27 cellular contexts compared by ENCODE assay signal in the genomic region with DNA sequence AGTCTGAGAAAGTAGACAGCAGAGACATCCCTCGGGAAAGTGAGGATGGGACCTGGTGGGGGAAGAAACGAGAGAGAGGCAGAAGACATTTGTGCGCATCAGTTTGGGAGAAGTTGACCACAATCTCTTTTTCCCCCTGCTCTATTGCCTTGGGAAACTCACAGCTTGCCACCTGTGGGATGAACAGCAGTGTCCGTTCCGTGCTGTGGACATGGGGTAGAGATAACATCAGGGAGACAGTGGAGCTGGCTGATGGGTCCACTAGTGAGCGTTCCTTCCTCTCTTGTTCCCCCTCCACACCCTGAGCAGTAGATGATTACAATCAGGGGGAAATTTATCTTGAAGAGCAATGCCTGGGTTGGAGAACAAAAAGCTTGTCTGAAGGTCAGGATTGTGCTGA. TPM values are rescaled to one million over a fixed set of nuclear protein-coding genes. Genes with fewer than 3 reads are reported as not detected.
"Had no signal": no experiment of that assay in that cellular context is flagged by ENCODE, and none has a peak within 500 bp of the region (broad histone marks: within the 10 kb centered on the region; RNA-seq: fewer than 3 reads in every experiment).

No MANE protein-coding gene starts in this region.

- DNase-seq: naive thymus-derived CD8-positive, alpha-beta T cell; nephron progenitor cell; occipital lobe; ovary; psoas muscle; right lobe of liver; sigmoid colon; small intestine; stimulated activated CD4-positive, alpha-beta T cell treated with anti-CD3 and anti-CD28 coated beads, Interleukin-15, amount 100 ng/mL, for 24 hours; stimulated activated CD4-positive, alpha-beta T cell treated with anti-CD3 and anti-CD28 coated beads, Interleukin-2, amount 100 ng/mL, for 24 hours; stimulated activated CD4-positive, alpha-beta T cell treated with anti-CD3 and anti-CD28 coated beads, Interleukin-2, amount 100 ng/mL, for 48 hours; stimulated activated CD4-positive, alpha-beta T cell treated with anti-CD3 and anti-CD28 coated beads, Interleukin-4, amount 100 ng/mL, for 24 hours; stimulated activated naive CD4-positive, alpha-beta T cell; stimulated activated naive CD8-positive, alpha-beta T cell treated with anti-CD3 and anti-CD28 coated beads, Interleukin-15, amount 100 ng/mL, for 72 hours; stimulated activated naive CD8-positive, alpha-beta T cell treated with anti-CD3 and anti-CD28 coated beads, Interleukin-15, Interleukin-2, amounts not matched to agents 100 U/mL and 50 U/mL, for 24 hours; substantia nigra; testis; trophoblast cell; upper lobe of left lung had no signal

- H3K4me1 ChIP-seq: parathyroid adenoma, psoas muscle, right lobe of liver, sigmoid colon, suprapubic skin, testis, tibial nerve, upper lobe of left lung, vagina had no signal

- H3K27me3 ChIP-seq: ovary, right lobe of liver, testis, upper lobe of left lung, vagina had no signal

- H3K9ac ChIP-seq: parathyroid adenoma had no signal

- ATAC-seq: naive thymus-derived CD8-positive, alpha-beta T cell; natural killer cell treated with Interleukin-12 subunit alpha and Interleukin-12 subunit beta and Interleukin-15 and Interleukin-18, amount 100 ng/mL, for 72 hours; psoas muscle; right cardiac atrium; right lobe of liver; stimulated activated memory B cell treated with anti-CD40 and anti-IgM and Interleukin-4, amounts not matched to agents 10 μg/mL and 1 μg/mL and 100 μg/mL, for 72 hours; stimulated activated naive CD8-positive, alpha-beta T cell treated with anti-CD3 and anti-CD28 coated beads, Interleukin-15, amount 100 ng/mL, for 72 hours; stimulated activated naive CD8-positive, alpha-beta T cell treated with anti-CD3 and anti-CD28 coated beads, Interleukin-15, Interleukin-2, amounts not matched to agents 100 U/mL and 50 U/mL, for 24 hours had no signal

- H3K4me3 ChIP-seq: ovary, psoas muscle, right lobe of liver, sigmoid colon, suprapubic skin, testis, tibial nerve, upper lobe of left lung, vagina had no signal

- H2AFZ ChIP-seq: parathyroid adenoma had no signal

- H3K27ac ChIP-seq: ovary, parathyroid adenoma, psoas muscle, right lobe of liver, sigmoid colon, suprapubic skin, testis, tibial nerve, upper lobe of left lung, vagina had no signal

- FAIRE-seq: small intestine, urothelium cell line had no signal

- H3K79me2 ChIP-seq: parathyroid adenoma had no signal

- H3K9me3 ChIP-seq: ovary, psoas muscle, right lobe of liver, sigmoid colon, suprapubic skin, testis, tibial nerve, upper lobe of left lung, vagina had no signal

- H3K36me3 ChIP-seq: ovary, right lobe of liver, sigmoid colon, suprapubic skin, tibial nerve, upper lobe of left lung, vagina had no signal

RNA-seq across cellular contexts. Expression of a gene that starts 21.8 kb away (rescaled TPM):
- total RNA-seq: naive thymus-derived CD8-positive, alpha-beta T cell; natural killer cell treated with Interleukin-12 subunit alpha and Interleukin-12 subunit beta and Interleukin-15 and Interleukin-18, amount 100 ng/mL, for 72 hours; right lobe of liver had no signal
- polyA plus RNA-seq: naive thymus-derived CD8-positive, alpha-beta T cell had no signal
